21 cellular contexts compared by ENCODE assay signal in the genomic region with DNA sequence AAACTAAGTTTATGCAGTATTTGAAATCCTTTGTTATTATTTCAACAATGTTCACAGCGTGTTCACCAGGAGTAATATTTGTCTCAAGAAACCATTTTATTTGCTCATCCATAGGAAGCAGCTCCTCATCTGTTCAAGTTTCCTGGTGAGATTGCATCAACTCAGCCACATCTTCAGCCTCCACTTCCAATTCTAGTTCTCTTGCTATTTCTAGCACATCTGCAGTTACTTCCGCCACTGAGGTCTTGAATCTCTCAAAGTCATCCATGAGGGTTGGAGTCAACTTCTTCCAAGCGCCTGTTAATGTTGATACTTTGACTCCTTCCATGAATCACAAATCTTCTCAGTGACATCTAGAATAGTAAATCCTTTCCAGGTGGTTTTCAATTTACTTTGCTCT. TPM values are rescaled to one million over a fixed set of nuclear protein-coding genes. Genes with fewer than 3 reads are reported as not detected.
DNase-seq lines count a peak whose midpoint lies in the region; TF ChIP-seq lines count a peak whose summit lies in the region.
"Had no signal": no experiment of that assay in that cellular context is flagged by ENCODE, and none has a peak within 500 bp of the region (broad histone marks: within the 10 kb centered on the region; RNA-seq: fewer than 3 reads in every experiment).

No MANE protein-coding gene starts in this region.

- no peak overlapping the region for H2BK12ac ChIP-seq in H9 (ENCODE audit: insufficient read length, low read depth, low read length)

- H2BK5ac ChIP-seq in H9 (ENCODE audit: insufficient read length, low read length) = no peak overlapping the region

- no peak overlapping the region for H4K91ac ChIP-seq in H9 (ENCODE audit: insufficient read length, low read depth, low read length)

- no peak overlapping the region for H3K9ac ChIP-seq in H9 (ENCODE audit: extremely low read depth, insufficient read length, low read length)

- no peak overlapping the region for H3K18ac ChIP-seq in H9 (ENCODE audit: insufficient read length, low read depth, low read length)

- H3K9me3 ChIP-seq in H9 (ENCODE audit: control insufficient read depth, low read depth, low read length) = no peaks in the 10 kb centered on the region
- H3K9me3 ChIP-seq: MG63 had no signal

- H3K36me3 Mint-ChIP-seq in H9 (ENCODE audit: insufficient read depth in 1 of 3, low read depth in 3 of 3) = peaks cover 0 to 9% (median 2%) of the 10 kb centered on the region in 3 experiments; a peak in 3 of 7 replicates

- H2BK15ac ChIP-seq in H9 (ENCODE audit: low read depth, low read length) = no peak overlapping the region

- no peak overlapping the region for H3K27ac Mint-ChIP-seq in H9

- no peak overlapping the region for H3K56ac ChIP-seq in H9 (ENCODE audit: insufficient read length, low read depth, low read length)

- H2BK120ac ChIP-seq in H9 (ENCODE audit: low read depth, low read length, poor library complexity, severe bottlenecking) = no peak overlapping the region

- no peak overlapping the region for H3K4ac ChIP-seq in H9 (ENCODE audit: low read depth, low read length)

- no peak overlapping the region for H2AK5ac ChIP-seq in H9 (ENCODE audit: insufficient read length, low read length)

- H3K23me2 ChIP-seq in H9 (ENCODE audit: insufficient read length, low read depth, low read length, poor library complexity, severe bottlenecking) = no peaks in the 10 kb centered on the region

- no peak overlapping the region for H3T11ph ChIP-seq in H9 (ENCODE audit: low read length)

- H4K5ac ChIP-seq in H9 (ENCODE audit: insufficient read length, low read depth, low read length) = no peak overlapping the region

- no CpG with 5 or more reads among the region's 3 CpGs for WGBS in H9 (ENCODE audit: extremely low coverage, insufficient read length, low lambda C conversion rate)

- H3K4me3 ChIP-seq in HL-60 (replicated peaks; ENCODE audit: insufficient read depth, low read length) = no peak overlapping the region
- H3K4me3 ChIP-seq: MG63 had no signal

- H3K79me1 ChIP-seq in H9 (ENCODE audit: insufficient read depth, low read depth, low read length, poor library complexity, severe bottlenecking) = no peaks in the 10 kb centered on the region

- H4K8ac ChIP-seq in H9 (replicated peaks; ENCODE audit: insufficient read length, low read depth, low read length) = no peak overlapping the region

- H3K27ac ChIP-seq in HL-60 (replicated peaks) (no peak overlapping the region), H9 (ENCODE audit: insufficient read length, low read depth, low read length) (no peak overlapping the region)
- H3K27ac ChIP-seq: RWPE1 had no signal

- H2BK20ac ChIP-seq in H9 (ENCODE audit: low read depth, low read length, poor library complexity, severe bottlenecking) = no peak overlapping the region

- H3K27me3 ChIP-seq in HL-60 (ENCODE audit: insufficient read depth, poor library complexity, severe bottlenecking) (no peaks in the 10 kb centered on the region), H9 (ENCODE audit: insufficient read depth, low read length) (no peaks in the 10 kb centered on the region; the same call in 1 of the 2 replicates)
- H3K27me3 ChIP-seq: MG63 had no signal

- H3K79me2 ChIP-seq in H9 (ENCODE audit: insufficient read depth, low read length) = no peaks in the 10 kb centered on the region

- H3K4me2 ChIP-seq in H9 (ENCODE audit: insufficient read depth, insufficient read length, low read length) = no peak overlapping the region

- no peaks in the 10 kb centered on the region for H3K4me1 Mint-ChIP-seq in H9

- peaks cover 38% of the 10 kb centered on the region for H3K27me3 Mint-ChIP-seq in H9 (ENCODE audit: low read depth)

- DNase-seq in Ammon's horn (ENCODE audit: low spot score) = peak; percentile 58
- DNase-seq in HL-60 (ENCODE audit: low read depth in 1 of 2, low spot score in 1 of 2) = peak; percentile 43 to 48
- peak; percentile 7 to 50 for DNase-seq in NOMO-1 (lab: John Stamatoyannopoulos, UW; ENCODE audit: unreplicated experiment in 2 of 2)
- peak; percentile 35 for DNase-seq in midbrain (lab: John Stamatoyannopoulos, UW)
- no peak for DNase-seq in stimulated activated CD8-positive, alpha-beta memory T cell treated with anti-CD3 and anti-CD28 coated beads, Interleukin-4, amount 100 ng/mL, for 48 hours
- DNase-seq in H9 = no peak
- no peak for DNase-seq in NCI-H2029 (lab: John Stamatoyannopoulos, UW)
- DNase-seq: C1 segment of cervical spinal cord, MG63, NCI-H1105 treated with DMSO at 0.1 percent for 48 hours, NCI-H2081, NCI-H2171, NCI-H345, NCI-H524, NCI-H774, SHP77 treated with DMSO at 0.1 percent for 48 hours had no signal

- no peak overlapping the region for H3K4me3 Mint-ChIP-seq in H9

- no peaks in the 10 kb centered on the region for H4K20me1 ChIP-seq in H9 (ENCODE audit: control insufficient read depth, insufficient read depth, insufficient read length)

- TF ChIP-seq CTCF in HL-60 (IDR thresholded peaks at IDR 0.05; ENCODE audit: insufficient read depth, low read length) (no peak), H9 (conservative IDR thresholded peaks at IDR 0.05) (no peak)

- H3K23ac ChIP-seq in H9 (ENCODE audit: insufficient read length, low read depth, low read length) = no peak overlapping the region

- peaks cover 3 to 12% of the 10 kb centered on the region in 2 experiments; a peak in 4 of 5 replicates for H3K9me3 Mint-ChIP-seq in H9

- H2AFZ ChIP-seq in H9 (ENCODE audit: low read length) = no peak overlapping the region

- no peak overlapping the region for H3K14ac ChIP-seq in H9 (ENCODE audit: insufficient read depth, low read length)

- no peaks in the 10 kb centered on the region for H3K4me1 ChIP-seq in H9 (ENCODE audit: insufficient read depth, low read length)

RNA-seq across cellular contexts. Expression of a gene that starts 18.0 kb away (rescaled TPM):
- total RNA-seq in H9 (2021) = not detected in 2 replicates
- total RNA-seq: A673; Daoy; LHCN-M2; T-helper 1 cell treated with Interleukin-12 subunit alpha and Interleukin-12 subunit beta and Interleukin-4 antibody, amounts not matched to agents 30 ng/mL and 1 ng/mL, for 36 hours had no signal

RNA-seq across cellular contexts. Expression of a gene that starts 38.1 kb away (rescaled TPM):
- total RNA-seq in H9 (2021) = not detected in 2 replicates
- total RNA-seq: A673, Daoy, LHCN-M2 had no signal

RNA-seq across cellular contexts. Expression of a gene that starts 49.6 kb away (rescaled TPM):
- total RNA-seq in H9 (2021) = not detected in 2 replicates
- total RNA-seq: A673; Daoy; LHCN-M2; T-helper 1 cell treated with Interleukin-12 subunit alpha and Interleukin-12 subunit beta and Interleukin-4 antibody, amounts not matched to agents 30 ng/mL and 1 ng/mL, for 36 hours had no signal

RNA-seq across cellular contexts. Expression of a gene that starts 50.3 kb away (rescaled TPM):
- total RNA-seq in H9 (2021) = not detected in 2 replicates
- total RNA-seq: A673; LHCN-M2; T-helper 1 cell treated with Interleukin-12 subunit alpha and Interleukin-12 subunit beta and Interleukin-4 antibody, amounts not matched to agents 30 ng/mL and 1 ng/mL, for 36 hours had no signal

Comparison
In these comparisons a context has a peak if more than half of its experiments do, and no peak if none do; other contexts are left out.
1. DNase-seq: peak in Ammon's horn (single experiment), HL-60 (2 of 2), NOMO-1 (2 of 2) and midbrain (single experiment); none in stimulated activated CD8-positive, alpha-beta memory T cell treated with anti-CD3 and anti-CD28 coated beads, Interleukin-4, amount 100 ng/mL, for 48 hours (single experiment), H9 (single experiment) and NCI-H2029 (single experiment).